Comparison of ENCODE assay signal across 19 cellular contexts in the genomic region with DNA sequence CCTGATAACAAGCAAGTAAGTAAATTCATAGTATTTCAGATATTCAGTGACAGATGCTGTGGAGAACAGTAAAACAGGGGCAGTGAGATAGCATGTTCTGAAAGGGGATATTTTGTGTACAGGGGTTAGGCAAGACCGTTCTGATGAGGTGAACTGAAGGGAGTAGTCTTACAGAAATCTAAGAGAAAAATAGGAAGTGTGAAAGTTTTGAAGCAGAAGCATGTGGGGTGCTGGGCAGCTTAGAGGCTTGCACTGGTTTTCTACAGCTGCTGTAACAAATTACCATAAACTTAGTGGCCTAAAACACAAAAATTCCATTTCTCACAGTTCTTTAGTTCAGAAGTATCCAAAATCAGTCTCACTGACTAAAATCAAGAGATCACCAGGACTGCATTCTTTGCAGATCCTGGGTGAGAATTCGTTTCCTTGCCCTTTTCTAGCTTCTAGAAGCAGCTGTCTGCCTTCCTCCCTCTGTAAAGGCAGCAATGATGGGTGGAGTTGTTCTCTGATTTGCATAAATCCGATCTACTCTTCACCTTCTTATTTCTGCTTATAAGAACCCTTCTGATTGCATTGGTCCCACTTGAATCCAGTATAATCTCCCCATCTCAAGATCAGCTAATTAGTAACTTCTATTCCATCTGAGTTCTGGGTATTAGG. TPM values are rescaled to one million over a fixed set of nuclear protein-coding genes. Genes with fewer than 3 reads are reported as not detected.
DNase-seq lines count a peak whose midpoint lies in the region; ATAC-seq and TF ChIP-seq lines count a peak whose summit lies in the region.
"Had no signal": no experiment of that assay in that cellular context is flagged by ENCODE, and none has a peak within 500 bp of the region (broad histone marks: within the 10 kb centered on the region; RNA-seq: fewer than 3 reads in every experiment).

No MANE protein-coding gene starts in this region.

- peaks cover 3 to 18% of the 10 kb centered on the region in 2 donors for H3K27me3 ChIP-seq in naive thymus-derived CD4-positive, alpha-beta T cell (ENCODE audit: control insufficient read depth in 2 of 2, insufficient read depth in 2 of 2, low read length in 2 of 2)
- H3K27me3 ChIP-seq in A673 (replicated peaks; ENCODE audit: insufficient read depth, low read depth, low read length, poor library complexity), result peaks cover 98% of the 10 kb centered on the region
- H3K27me3 ChIP-seq: body of pancreas had no signal

- H3K36me3 ChIP-seq in naive thymus-derived CD4-positive, alpha-beta T cell (ENCODE audit: control insufficient read depth in 2 of 3, insufficient read depth in 3 of 3, low read length in 3 of 3), result no peaks in the 10 kb centered on the region
- no peaks in the 10 kb centered on the region for H3K36me3 ChIP-seq in A673 (ENCODE audit: insufficient read depth, low read length, poor library complexity, severe bottlenecking)
- H3K36me3 ChIP-seq: HAP-1 had no signal

- H3K4me1 Mint-ChIP-seq in naive thymus-derived CD4-positive, alpha-beta T cell, result no peaks in the 10 kb centered on the region
- H3K4me1 Mint-ChIP-seq in activated CD4-positive, alpha-beta memory T cell treated with anti-CD3 and anti-CD28 coated beads, Interleukin-2, amount 10 ng/mL, durations not matched to agents 7 days and 5 days, result no peaks in the 10 kb centered on the region
- H3K4me1 Mint-ChIP-seq: activated naive CD4-positive, alpha-beta T cell treated with anti-CD3 and anti-CD28 coated beads, Interleukin-2, amount 10 ng/mL, durations not matched to agents 7 days and 5 days; neural crest cell had no signal

- H3K4me3 Mint-ChIP-seq in naive thymus-derived CD4-positive, alpha-beta T cell, result no peak overlapping the region
- H3K4me3 Mint-ChIP-seq in activated CD4-positive, alpha-beta memory T cell treated with anti-CD3 and anti-CD28 coated beads, Interleukin-2, amount 10 ng/mL, durations not matched to agents 7 days and 5 days, result no peak overlapping the region
- H3K4me3 Mint-ChIP-seq: activated naive CD4-positive, alpha-beta T cell treated with anti-CD3 and anti-CD28 coated beads, Interleukin-2, amount 10 ng/mL, durations not matched to agents 7 days and 5 days; neural crest cell; T-helper 1 cell treated with Interleukin-12 subunit alpha and Interleukin-12 subunit beta and Interleukin-4 antibody, amounts not matched to agents 30 μg/mL and 1 μg/mL, for 36 hours had no signal

- no TSS peak for BruUV-seq in A673 (replicated peaks; lab: Mats Ljungman, UMichigan)

- no peaks in the 10 kb centered on the region for H3K4me1 ChIP-seq in naive thymus-derived CD4-positive, alpha-beta T cell (ENCODE audit: control insufficient read depth in 2 of 2, insufficient read depth in 2 of 2, low read length in 2 of 2)
- H3K4me1 ChIP-seq in A673 (ENCODE audit: insufficient read depth, low read length, poor library complexity, severe bottlenecking), result no peaks in the 10 kb centered on the region
- H3K4me1 ChIP-seq: body of pancreas, HAP-1 had no signal

- H3K9me3 ChIP-seq in naive thymus-derived CD4-positive, alpha-beta T cell (ENCODE audit: control insufficient read depth in 2 of 3, low read length in 3 of 3), result no peaks in the 10 kb centered on the region
- no peaks in the 10 kb centered on the region for H3K9me3 ChIP-seq in A673 (ENCODE audit: low read depth, low read length, poor library complexity, severe bottlenecking)
- H3K9me3 ChIP-seq: body of pancreas, HAP-1 had no signal

- no peak overlapping the region for H3K27ac ChIP-seq in naive thymus-derived CD4-positive, alpha-beta T cell (ENCODE audit: low read depth, low read length)
- H3K27ac ChIP-seq in A673 (ENCODE audit: low read depth, low read length, poor library complexity, severe bottlenecking) (no peak overlapping the region), RWPE1 (no peak overlapping the region)
- H3K27ac ChIP-seq: body of pancreas had no signal

- CTCF ChIA-PET in naive thymus-derived CD4-positive, alpha-beta T cell (lab: Charles Lee), result no interaction called here
- CTCF ChIA-PET in activated CD4-positive, alpha-beta memory T cell treated with anti-CD3 and anti-CD28 coated beads, Interleukin-2, amount 10 ng/mL, durations not matched to agents 7 days and 5 days (lab: Charles Lee), result no interaction called here
- CTCF ChIA-PET in A673 (lab: Charles Lee) (no interaction called here), RWPE1 (lab: Yijun Ruan, JAX) (interaction anchor here (0.9 kb wide), 1 partner anchor 670 kb away, joined by 5 read pairs; no protein-coding TSS in a partner anchor)

- DNase-seq in MV-4-11 (lab: John Stamatoyannopoulos, UW) (peak; percentile 79), SKM-1 treated with dmso at 0.1 percent for 144 hours (lab: John Stamatoyannopoulos, UW; ENCODE audit: unreplicated experiment) (peak; percentile 74), A673 (ENCODE audit: low spot score) (no peak), RWPE1 (ENCODE audit: low spot score) (no peak), putamen (ENCODE audit: low spot score) (no peak)
- no peak for DNase-seq in naive thymus-derived CD4-positive, alpha-beta T cell
- DNase-seq in activated CD4-positive, alpha-beta memory T cell treated with anti-CD3 and anti-CD28 coated beads, Interleukin-2, amount 10 ng/mL, durations not matched to agents 7 days and 5 days, result no peak
- DNase-seq: activated naive CD4-positive, alpha-beta T cell treated with anti-CD3 and anti-CD28 coated beads, Interleukin-2, amount 10 ng/mL, durations not matched to agents 7 days and 5 days; body of pancreas; DMS 273 treated with DMSO at 0.1 percent for 48 hours; erythroblast; IMR-90; mesenchymal stem cell; stimulated activated CD4-positive, alpha-beta T cell treated with anti-CD3 and anti-CD28 coated beads, Interleukin-1b, Interleukin-23, amount 100 ng/mL, for 48 hours had no signal

- H3K27me3 Mint-ChIP-seq in naive thymus-derived CD4-positive, alpha-beta T cell, result peaks cover 29 to 51% (median 44%) of the 10 kb centered on the region in 5 donors
- peaks cover 29% of the 10 kb centered on the region for H3K27me3 Mint-ChIP-seq in activated CD4-positive, alpha-beta memory T cell treated with anti-CD3 and anti-CD28 coated beads, Interleukin-2, amount 10 ng/mL, durations not matched to agents 7 days and 5 days

- TF ChIP-seq CTCF in A673 (conservative IDR thresholded peaks at IDR 0.05; ENCODE audit: low read depth, low read length), result no peak
- TF ChIP-seq CTCF in RWPE1 (conservative IDR thresholded peaks at IDR 0.05; ENCODE audit: low read depth), result no peak

- POLR2A ChIA-PET in naive thymus-derived CD4-positive, alpha-beta T cell (lab: Charles Lee), result no interaction called here
- POLR2A ChIA-PET in activated CD4-positive, alpha-beta memory T cell treated with anti-CD3 and anti-CD28 coated beads, Interleukin-2, amount 10 ng/mL, durations not matched to agents 7 days and 5 days (lab: Charles Lee), result interaction anchor here (0.5 kb wide), 1 partner anchor 503 kb away, joined by 4 read pairs; no protein-coding TSS in a partner anchor
- POLR2A ChIA-PET in A673 (lab: Charles Lee; ENCODE audit: low non-redundant PET) (no interaction called here), RWPE1 (lab: Yijun Ruan, JAX; ENCODE audit: low non-redundant PET) (no interaction called here)

- H3K27ac Mint-ChIP-seq in naive thymus-derived CD4-positive, alpha-beta T cell, result no peak overlapping the region
- H3K27ac Mint-ChIP-seq in activated CD4-positive, alpha-beta memory T cell treated with anti-CD3 and anti-CD28 coated beads, Interleukin-2, amount 10 ng/mL, durations not matched to agents 7 days and 5 days, result no peak overlapping the region
- H3K27ac Mint-ChIP-seq: activated naive CD4-positive, alpha-beta T cell treated with anti-CD3 and anti-CD28 coated beads, Interleukin-2, amount 10 ng/mL, durations not matched to agents 7 days and 5 days; T-helper 1 cell treated with Interleukin-12 subunit alpha and Interleukin-12 subunit beta and Interleukin-4 antibody, amounts not matched to agents 30 μg/mL and 1 μg/mL, for 36 hours had no signal

- H3K4me3 ChIP-seq in naive thymus-derived CD4-positive, alpha-beta T cell (ENCODE audit: low read length), result no peak overlapping the region
- H3K4me3 ChIP-seq in A673 (ENCODE audit: low read depth, low read length, poor library complexity, severe bottlenecking), result no peak overlapping the region
- H3K4me3 ChIP-seq: body of pancreas, HAP-1 had no signal

- intact Hi-C loops in naive thymus-derived CD4-positive, alpha-beta T cell (cut with micrococcal nuclease), result no loop called here
- intact Hi-C loops in A673 (cut with micrococcal nuclease; ENCODE audit: unreplicated experiment), result no loop called here

- H3K9me3 Mint-ChIP-seq in naive thymus-derived CD4-positive, alpha-beta T cell, result peaks cover 0 to 9% (median 0%) of the 10 kb centered on the region in 11 donors
- H3K9me3 Mint-ChIP-seq in activated CD4-positive, alpha-beta memory T cell treated with anti-CD3 and anti-CD28 coated beads, Interleukin-2, amount 10 ng/mL, durations not matched to agents 7 days and 5 days, result no peaks in the 10 kb centered on the region
- H3K9me3 Mint-ChIP-seq: activated naive CD4-positive, alpha-beta T cell treated with anti-CD3 and anti-CD28 coated beads, Interleukin-2, amount 10 ng/mL, durations not matched to agents 7 days and 5 days; neural crest cell; T-helper 1 cell treated with Interleukin-12 subunit alpha and Interleukin-12 subunit beta and Interleukin-4 antibody, amounts not matched to agents 30 μg/mL and 1 μg/mL, for 36 hours had no signal

- no peaks in the 10 kb centered on the region for H3K36me3 Mint-ChIP-seq in naive thymus-derived CD4-positive, alpha-beta T cell
- H3K36me3 Mint-ChIP-seq in activated CD4-positive, alpha-beta memory T cell treated with anti-CD3 and anti-CD28 coated beads, Interleukin-2, amount 10 ng/mL, durations not matched to agents 7 days and 5 days (ENCODE audit: low read depth), result no peaks in the 10 kb centered on the region
- H3K36me3 Mint-ChIP-seq: activated naive CD4-positive, alpha-beta T cell treated with anti-CD3 and anti-CD28 coated beads, Interleukin-2, amount 10 ng/mL, durations not matched to agents 7 days and 5 days had no signal

- ATAC-seq in GM18868 (IDR thresholded peaks at IDR 0.05; ENCODE audit: unreplicated experiment), result peak; percentile 72
- ATAC-seq in naive thymus-derived CD4-positive, alpha-beta T cell, result peak; percentile 84
- ATAC-seq: body of pancreas had no signal

RNA-seq across cellular contexts. Expression of a gene that starts 7.5 kb away (rescaled TPM):
- under 1 TPM in 1 of 5 experiments, not detected in 4; 0.37 TPM for total RNA-seq in naive thymus-derived CD4-positive, alpha-beta T cell
- polyA plus RNA-seq in naive thymus-derived CD4-positive, alpha-beta T cell, result not detected
- not detected for total RNA-seq in activated CD4-positive, alpha-beta memory T cell treated with anti-CD3 and anti-CD28 coated beads, Interleukin-2, amount 10 ng/mL, durations not matched to agents 7 days and 5 days
- not detected in 2 replicates for total RNA-seq in A673 (2021)
- total RNA-seq: IMR-90, neural crest cell, temporal lobe had no signal

RNA-seq across cellular contexts. Expression of a gene that starts 55.1 kb away (rescaled TPM):
- total RNA-seq in naive thymus-derived CD4-positive, alpha-beta T cell, result not detected
- polyA plus RNA-seq in naive thymus-derived CD4-positive, alpha-beta T cell, result not detected
- total RNA-seq in activated CD4-positive, alpha-beta memory T cell treated with anti-CD3 and anti-CD28 coated beads, Interleukin-2, amount 10 ng/mL, durations not matched to agents 7 days and 5 days, result not detected
- total RNA-seq in A673 (2021), result not detected in 2 replicates
- total RNA-seq: body of pancreas, IMR-90, neural crest cell, temporal lobe had no signal
- polyA plus RNA-seq: IMR-90 had no signal

Comparison
In these comparisons a context has a peak if more than half of its experiments do, and no peak if none do; other contexts are left out.
1. DNase-seq: peak in MV-4-11 (single experiment) and SKM-1 treated with dmso at 0.1 percent for 144 hours (single experiment); none in naive thymus-derived CD4-positive, alpha-beta T cell (0 of 9), activated CD4-positive, alpha-beta memory T cell treated with anti-CD3 and anti-CD28 coated beads, Interleukin-2, amount 10 ng/mL, durations not matched to agents 7 days and 5 days (single experiment), A673 (single experiment), RWPE1 (single experiment) and putamen (single experiment).